ENCODE assay signal across 7 cellular contexts in the genomic region with DNA sequence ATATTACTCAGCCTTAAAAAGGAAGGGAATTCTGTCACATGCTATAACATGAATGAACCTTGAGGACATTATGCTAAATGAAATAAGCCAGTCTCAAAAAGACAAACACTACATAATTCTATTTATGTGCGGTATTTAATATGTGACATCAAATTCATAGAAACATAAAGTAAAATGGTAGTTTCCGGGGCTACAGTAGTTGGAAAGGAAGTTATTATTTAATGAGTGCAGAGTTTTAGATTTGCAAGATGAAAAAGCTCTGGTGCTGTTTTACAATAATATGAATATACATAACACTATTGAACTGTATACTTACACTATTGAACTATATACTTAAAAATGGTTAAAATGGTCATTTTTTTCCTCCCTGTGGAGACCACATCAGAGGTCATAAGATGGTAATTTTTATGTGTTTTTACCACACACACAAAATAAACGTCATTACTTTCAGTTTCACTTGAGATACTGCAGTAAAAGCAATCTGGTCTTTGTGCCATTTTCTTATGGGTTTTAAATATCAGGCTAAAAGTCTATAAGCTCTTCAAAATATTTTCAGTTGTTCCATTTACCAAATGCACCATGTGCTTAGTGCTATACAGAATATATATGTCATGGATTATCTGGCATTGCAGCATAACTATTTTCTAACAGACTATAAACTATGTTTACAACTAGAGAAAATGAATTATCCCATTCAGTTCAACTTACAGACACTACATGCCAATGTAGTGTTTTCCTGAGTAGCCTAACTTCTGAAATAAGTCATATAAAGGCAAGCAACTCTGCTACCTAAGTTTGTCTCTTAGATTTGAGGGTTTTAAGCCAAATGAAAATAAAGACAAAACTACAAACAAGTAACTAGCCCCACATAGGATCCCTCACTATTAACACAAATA.
DNase-seq lines count a peak whose midpoint lies in the region; ATAC-seq, FAIRE-seq and TF ChIP-seq lines count a peak whose summit lies in the region.

No MANE protein-coding gene starts in this region.

- H2AFZ ChIP-seq in PC-9 (no peak overlapping the region), smooth muscle cell (ENCODE audit: low read depth) (no peak overlapping the region)

- no peaks in the 10 kb centered on the region for H3K27me3 ChIP-seq in PC-9 (ENCODE audit: insufficient read depth, low read depth)
- no peaks in the 10 kb centered on the region for H3K27me3 ChIP-seq in esophagus squamous epithelium
- no peaks in the 10 kb centered on the region for H3K27me3 ChIP-seq in smooth muscle cell (ENCODE audit: low read depth)

- intact Hi-C loops in PC-9 (cut with micrococcal nuclease; ENCODE audit: unreplicated experiment) (no loop called here), esophagus squamous epithelium (cut with DNase I) (no loop called here)

- no TSS peak for BruUV-seq in PC-9 (replicated peaks; lab: Mats Ljungman, UMichigan)

- TF ChIP-seq CTCF in PC-9 (conservative IDR thresholded peaks at IDR 0.05), result no peak
- no peak for TF ChIP-seq CTCF in esophagus squamous epithelium (IDR thresholded peaks at IDR 0.05)
- no peak for TF ChIP-seq CTCF in smooth muscle cell (IDR thresholded peaks at IDR 0.05; ENCODE audit: borderline replicate concordance, insufficient read depth, poor library complexity, severe bottlenecking)

- ATAC-seq in HG02678 (IDR thresholded peaks at IDR 0.05; ENCODE audit: unreplicated experiment), result no peak

- 15 to 26% methylated on average over 3 of the region's 3 CpGs for WGBS in esophagus squamous epithelium, 2 donors
- 82% methylated on average over 3 of the region's 3 CpGs for WGBS in smooth muscle cell (ENCODE audit: low lambda C conversion rate)

- peak; percentile 56 for FAIRE-seq in GM19239 (lab: Jason Lieb, UNC)

- CTCF ChIA-PET in PC-9 (lab: Charles Lee), result interaction anchor here (0.6 kb wide), 1 partner anchor 146 kb away, joined by 8 read pairs; no protein-coding TSS in a partner anchor

- H3K27ac ChIP-seq in PC-9, result no peak overlapping the region
- H3K27ac ChIP-seq in esophagus squamous epithelium, result peak overlapping the region; percentile 18 to 56 (median 26)
- peak overlapping the region; percentile 54 for H3K27ac ChIP-seq in smooth muscle cell (ENCODE audit: low read depth)

- H4K20me1 ChIP-seq in PC-9 (ENCODE audit: insufficient read depth) (no peaks in the 10 kb centered on the region), smooth muscle cell (ENCODE audit: low read depth) (no peaks in the 10 kb centered on the region)

- H3K9me2 ChIP-seq in PC-9 (ENCODE audit: insufficient read depth), result no peaks in the 10 kb centered on the region

- DNase-seq in GM19239 (ENCODE audit: insufficient read length, low spot score), result no peak
- no peak for DNase-seq in PC-9
- DNase-seq in esophagus squamous epithelium (lab: John Stamatoyannopoulos, UW), result no peak
- DNase-seq in smooth muscle cell (lab: John Stamatoyannopoulos, UW; ENCODE audit: unreplicated experiment), result no peak
- DNase-seq in NCI-H1105 (lab: John Stamatoyannopoulos, UW), result no peak
- no peak for DNase-seq in NCI-H1417 treated with DMSO at 0.1 percent for 48 hours (lab: John Stamatoyannopoulos, UW)

- POLR2A ChIA-PET in PC-9 (lab: Charles Lee; ENCODE audit: unreplicated experiment), result interaction anchor here (0.6 kb wide), 1 partner anchor 345 kb away, joined by 3 read pairs; no protein-coding TSS in a partner anchor

- H3K9me3 ChIP-seq in PC-9 (ENCODE audit: insufficient read depth, low read depth) (no peaks in the 10 kb centered on the region), esophagus squamous epithelium (no peaks in the 10 kb centered on the region), smooth muscle cell (replicated peaks; ENCODE audit: low read depth) (no peaks in the 10 kb centered on the region)

- H3K4me2 ChIP-seq in PC-9, result peak overlapping the region; percentile 3; the same call in 1 of the 2 replicates
- H3K4me2 ChIP-seq in smooth muscle cell, result peak overlapping the region; percentile 37

- peak overlapping the region; percentile 19 for H3K9ac ChIP-seq in smooth muscle cell (ENCODE audit: low read depth)

- H3K36me3 ChIP-seq in PC-9 (ENCODE audit: low read depth) (no peaks in the 10 kb centered on the region), esophagus squamous epithelium (peaks cover 0 to 19% (median 0%) of the 10 kb centered on the region in 3 donors), smooth muscle cell (ENCODE audit: low read depth) (no peaks in the 10 kb centered on the region)

- H3F3A ChIP-seq in PC-9 (ENCODE audit: insufficient read depth, low read depth) (peaks cover 11% of the 10 kb centered on the region; the same call in 1 of the 2 replicates), smooth muscle cell (ENCODE audit: low read depth) (no peaks in the 10 kb centered on the region)

- TF ChIP-seq POLR2A in esophagus squamous epithelium (IDR thresholded peaks at IDR 0.05), result no peak

- H3K4me3 ChIP-seq in PC-9 (no peak overlapping the region), esophagus squamous epithelium (peak overlapping the region in 2 of 4 donors; percentile 3 to 49), smooth muscle cell (no peak overlapping the region)

- no peaks in the 10 kb centered on the region for H3K4me1 ChIP-seq in PC-9 (replicated peaks; ENCODE audit: insufficient read depth)
- H3K4me1 ChIP-seq in esophagus squamous epithelium, result peaks cover 0 to 16% (median 4%) of the 10 kb centered on the region in 3 donors
- H3K4me1 ChIP-seq in smooth muscle cell (ENCODE audit: low read depth), result peaks cover 2% of the 10 kb centered on the region

- H3K79me2 ChIP-seq in PC-9 (ENCODE audit: low read depth), result no peaks in the 10 kb centered on the region
- H3K79me2 ChIP-seq in smooth muscle cell (ENCODE audit: low read depth), result peaks cover 8% of the 10 kb centered on the region
